Comparison of ENCODE assay signal across 8 cellular contexts in the genomic region with DNA sequence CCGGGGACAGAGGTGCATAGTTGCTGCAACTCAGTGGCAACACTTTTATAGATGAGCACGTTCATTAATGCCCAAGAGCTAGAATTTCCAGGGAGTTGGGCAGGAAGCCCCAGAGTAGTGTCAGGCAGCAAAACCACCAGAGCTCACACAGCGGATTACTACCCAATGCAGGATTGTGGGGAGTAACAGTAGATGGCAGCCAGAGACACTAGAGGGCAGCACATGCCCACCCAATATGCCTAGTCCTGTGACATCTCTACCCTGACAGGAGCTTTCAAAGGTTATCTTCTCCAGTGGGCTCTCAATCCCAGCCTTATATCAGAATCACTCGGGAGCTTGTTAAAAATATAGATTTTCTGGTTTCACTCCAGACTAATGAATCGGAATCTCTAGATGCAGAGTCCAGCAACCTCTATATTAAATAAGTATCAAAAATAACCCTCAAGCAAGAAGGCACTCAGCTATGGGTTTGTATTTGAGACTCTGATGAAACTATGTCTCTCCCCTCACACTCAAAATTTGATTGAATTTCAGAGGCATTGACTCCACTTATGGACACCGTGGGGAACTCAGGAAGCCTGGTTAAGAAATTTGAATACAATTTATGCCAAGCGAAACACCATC. TPM values are rescaled to one million over a fixed set of nuclear protein-coding genes. Genes with fewer than 3 reads are reported as not detected.
A peak's percentile ranks its signal among the peaks of the same experiment; 100 is the strongest.
DNase-seq lines count a peak whose midpoint lies in the region; ATAC-seq, FAIRE-seq and TF ChIP-seq lines count a peak whose summit lies in the region.

No MANE protein-coding gene starts in this region.

- no peak overlapping the region for H3K23ac ChIP-seq in H1 (ENCODE audit: insufficient read length)
- H3K23ac ChIP-seq in mesenchymal stem cell (ENCODE audit: low read length in 2 of 2), result no peak overlapping the region

- peaks cover 0 to 3% (median 0%) of the 10 kb centered on the region in 4 experiments; a peak in 1 of 7 replicates for H3K27me3 ChIP-seq in H1 (replicated peaks in 1 of 4; ENCODE audit: control insufficient read depth in 3 of 4, extremely low read depth in 1 of 4, insufficient read depth in 3 of 4, low read length in 3 of 4)
- peaks cover 28 to 47% of the 10 kb centered on the region in 2 experiments for H3K27me3 ChIP-seq in mesenchymal stem cell (ENCODE audit: control insufficient read depth in 1 of 2, insufficient read depth in 1 of 2, low read length in 2 of 2)

- CTCF ChIA-PET in activated CD8-positive, alpha-beta T cell treated with anti-CD3 and anti-CD28 coated beads, Interleukin-2, amount 10 ng/mL, durations not matched to agents 7 days and 5 days (lab: Charles Lee), result interaction anchor here (0.7 to 5.7 kb wide), 54 partner anchors 9 to 700 kb away, joined by 3 to 124 read pairs (median 5); a partner anchor contains a TSS
- CTCF ChIA-PET in H1 (lab: Charles Lee; ENCODE audit: partially characterized antibody), result interaction anchor here (0.6 to 9.4 kb wide), 70 partner anchors 10 to 1211 kb away, joined by 3 to 148 read pairs (median 4); a partner anchor contains a TSS

- no peaks in the 10 kb centered on the region for H4K20me1 ChIP-seq in H1 (replicated peaks in 1 of 2; ENCODE audit: control insufficient read depth in 1 of 2, insufficient read depth in 2 of 2, low read length in 2 of 2)

- H4K5ac ChIP-seq in H1 (ENCODE audit: insufficient read length, low read depth, low read length), result no peak overlapping the region

- H4K8ac ChIP-seq in H1 (ENCODE audit: extremely low read depth, insufficient read depth, low read length), result no peak overlapping the region
- H4K8ac ChIP-seq in mesenchymal stem cell (ENCODE audit: low read length), result no peak overlapping the region

- WGBS in H1 (ENCODE audit: extremely low coverage in 1 of 2, insufficient coverage in 1 of 2, insufficient read length in 1 of 2, insufficient replicate concordance in 2 of 2, low coverage in 1 of 2, low lambda C conversion rate in 2 of 2, missing lambda C conversion rate in 1 of 2), 2 experiments, result 30% methylated on average over 7 of the region's 7 CpGs; no CpG with 5 or more reads in 1 of the 2 experiments
- WGBS in mesenchymal stem cell, result 30% methylated on average over 6 of the region's 7 CpGs

- H3K9me3 Mint-ChIP-seq in activated CD8-positive, alpha-beta T cell treated with anti-CD3 and anti-CD28 coated beads, Interleukin-2, amount 10 ng/mL, durations not matched to agents 7 days and 5 days (ENCODE audit: insufficient read depth), result no peaks in the 10 kb centered on the region

- H2BK120ac ChIP-seq in H1 (replicated peaks; ENCODE audit: low read depth, low read length) (no peak overlapping the region), mesenchymal stem cell (ENCODE audit: low read depth, low read length) (no peak overlapping the region)

- H3K27me3 Mint-ChIP-seq in activated CD8-positive, alpha-beta T cell treated with anti-CD3 and anti-CD28 coated beads, Interleukin-2, amount 10 ng/mL, durations not matched to agents 7 days and 5 days (ENCODE audit: low read depth), result peaks cover 36% of the 10 kb centered on the region

- no peak overlapping the region for H3K4me3 Mint-ChIP-seq in activated CD8-positive, alpha-beta T cell treated with anti-CD3 and anti-CD28 coated beads, Interleukin-2, amount 10 ng/mL, durations not matched to agents 7 days and 5 days

- no peak overlapping the region for H2BK12ac ChIP-seq in H1 (ENCODE audit: low read depth, low read length)
- no peak overlapping the region for H2BK12ac ChIP-seq in mesenchymal stem cell (ENCODE audit: low read length in 2 of 2)

- ATAC-seq in GM19025 (IDR thresholded peaks at IDR 0.05; ENCODE audit: low read depth, unreplicated experiment), result peak; percentile 73
- ATAC-seq in activated CD8-positive, alpha-beta T cell treated with anti-CD3 and anti-CD28 coated beads, Interleukin-2, amount 10 ng/mL, durations not matched to agents 7 days and 5 days, result peak; percentile 100

- H3K23me2 ChIP-seq in H1 (ENCODE audit: low read depth, low read length), result no peaks in the 10 kb centered on the region

- H2AK5ac ChIP-seq in H1 (ENCODE audit: low read depth, low read length) (no peak overlapping the region), mesenchymal stem cell (ENCODE audit: low read length, severe bottlenecking) (no peak overlapping the region)

- H2AFZ ChIP-seq in H1 (ENCODE audit: low read length) (no peak overlapping the region), mesenchymal stem cell (ENCODE audit: low read depth, low read length) (no peak overlapping the region)

- no peaks in the 10 kb centered on the region for H3K4me1 Mint-ChIP-seq in activated CD8-positive, alpha-beta T cell treated with anti-CD3 and anti-CD28 coated beads, Interleukin-2, amount 10 ng/mL, durations not matched to agents 7 days and 5 days (ENCODE audit: low read depth)

- no peak overlapping the region for H3K14ac ChIP-seq in H1 (ENCODE audit: insufficient read length)
- no peak overlapping the region for H3K14ac ChIP-seq in mesenchymal stem cell (ENCODE audit: low read length in 2 of 2)

- no peak overlapping the region for H3K27ac Mint-ChIP-seq in activated CD8-positive, alpha-beta T cell treated with anti-CD3 and anti-CD28 coated beads, Interleukin-2, amount 10 ng/mL, durations not matched to agents 7 days and 5 days

- no peak overlapping the region for H3K9ac ChIP-seq in H1 (replicated peaks in 1 of 4; ENCODE audit: extremely low read depth in 1 of 4, low read depth in 3 of 4, low read length in 3 of 4)
- no peak overlapping the region for H3K9ac ChIP-seq in mesenchymal stem cell (ENCODE audit: low read length)

- no peak overlapping the region for H2BK5ac ChIP-seq in H1 (ENCODE audit: low read depth, low read length)
- no peak overlapping the region for H2BK5ac ChIP-seq in mesenchymal stem cell (ENCODE audit: low read depth, low read length, poor library complexity, severe bottlenecking)

- TF ChIP-seq POLR2A in H1 (IDR thresholded peaks at IDR 0.05; ENCODE audit: control extremely low read depth in 1 of 2, low read depth in 2 of 2, low read length in 2 of 2), result no peak

- H3K56ac ChIP-seq in H1 (replicated peaks; ENCODE audit: insufficient read length, low read depth, low read length), result no peak overlapping the region

- H2BK15ac ChIP-seq in H1 (ENCODE audit: low read length) (no peak overlapping the region), mesenchymal stem cell (ENCODE audit: low read depth, poor library complexity, severe bottlenecking) (no peak overlapping the region)

- TF ChIP-seq RAD21 in H1 (IDR thresholded peaks at IDR 0.05 in 1 of 2, conservative IDR thresholded peaks at IDR 0.05 in 1 of 2; ENCODE audit: low read depth in 2 of 2, low read length in 2 of 2), result peak; percentile 98 to 99

- no peak overlapping the region for H2BK20ac ChIP-seq in H1 (ENCODE audit: low read length)

- FAIRE-seq in H1 (lab: Jason Lieb, UNC), result peak; percentile 93

- H3K79me2 ChIP-seq in H1 (ENCODE audit: control insufficient read depth in 1 of 2, insufficient read depth in 2 of 2, low read length in 2 of 2), result no peaks in the 10 kb centered on the region

- H3K4ac ChIP-seq in H1 (replicated peaks; ENCODE audit: insufficient read length, low read depth, low read length) (no peak overlapping the region), mesenchymal stem cell (ENCODE audit: low read depth in 1 of 2, low read length in 2 of 2) (no peak overlapping the region)

- H3K36me3 Mint-ChIP-seq in activated CD8-positive, alpha-beta T cell treated with anti-CD3 and anti-CD28 coated beads, Interleukin-2, amount 10 ng/mL, durations not matched to agents 7 days and 5 days (ENCODE audit: low read depth), result no peaks in the 10 kb centered on the region

- H4K91ac ChIP-seq in H1 (replicated peaks; ENCODE audit: insufficient read length, low read length) (no peak overlapping the region), mesenchymal stem cell (ENCODE audit: low read length) (no peak overlapping the region)

- no peak overlapping the region for H3K27ac ChIP-seq in H1 (ENCODE audit: low read depth, low read length)
- no peak overlapping the region for H3K27ac ChIP-seq in mesenchymal stem cell (ENCODE audit: low read length, poor library complexity, severe bottlenecking)

- H3K9me3 ChIP-seq in H1 (ENCODE audit: insufficient read depth in 2 of 2, low read depth in 1 of 2, low read length in 1 of 2) (no peaks in the 10 kb centered on the region), mesenchymal stem cell (ENCODE audit: control insufficient read depth, low read length) (no peaks in the 10 kb centered on the region)

- POLR2A ChIA-PET in activated CD8-positive, alpha-beta T cell treated with anti-CD3 and anti-CD28 coated beads, Interleukin-2, amount 10 ng/mL, durations not matched to agents 7 days and 5 days (lab: Charles Lee), result interaction anchor here (1.5 to 1.7 kb wide), 2 partner anchors 152 to 198 kb away, joined by 5 to 6 read pairs; no protein-coding TSS in a partner anchor
- POLR2A ChIA-PET in H1 (lab: Charles Lee; ENCODE audit: partially characterized antibody), result interaction anchor here (0.7 to 1.9 kb wide), 8 partner anchors 85 to 172 kb away, joined by 3 to 8 read pairs (median 4); no protein-coding TSS in a partner anchor

- H3K36me3 ChIP-seq in H1 (ENCODE audit: control insufficient read depth in 2 of 4, insufficient read depth in 4 of 4, low read length in 3 of 4) (no peaks in the 10 kb centered on the region), mesenchymal stem cell (ENCODE audit: control insufficient read depth in 1 of 2, insufficient read depth in 2 of 2, low read depth in 1 of 2, low read length in 2 of 2) (no peaks in the 10 kb centered on the region)

- TF ChIP-seq EP300 in H1 (IDR thresholded peaks at IDR 0.05; ENCODE audit: borderline replicate concordance in 1 of 2, low read depth in 2 of 2, low read length in 2 of 2), result no peak

- no peaks in the 10 kb centered on the region for H3K4me1 ChIP-seq in H1 (replicated peaks in 1 of 4; ENCODE audit: control insufficient read depth in 3 of 4, insufficient read depth in 4 of 4, low read length in 3 of 4)
- no peaks in the 10 kb centered on the region for H3K4me1 ChIP-seq in mesenchymal stem cell (ENCODE audit: control insufficient read depth, insufficient read depth, low read depth, low read length)

- TF ChIP-seq CTCF in H1 (IDR thresholded peaks at IDR 0.05; ENCODE audit: control extremely low read depth in 1 of 3, insufficient read depth in 1 of 3, low read depth in 1 of 3, low read length in 3 of 3), result peak; percentile 84 to 93 (median 91)

- no peak overlapping the region for H3K4me2 ChIP-seq in H1 (ENCODE audit: insufficient read depth in 1 of 2, low read depth in 2 of 2, low read length in 2 of 2)
- no peak overlapping the region for H3K4me2 ChIP-seq in mesenchymal stem cell (ENCODE audit: low read length, poor library complexity, severe bottlenecking)

- DNase-seq in AML-193 (lab: John Stamatoyannopoulos, UW) (peak; percentile 65 to 67), HK-2 (ENCODE audit: unreplicated experiment) (peak; percentile 55), H1 (ENCODE audit: low read depth in 1 of 2, low spot score in 2 of 2) (peak; percentile 31 to 86), mesenchymal stem cell (peak; percentile 77)
- peak; percentile 38 for DNase-seq in NK-92 treated with Interleukin-12 subunit alpha and Interleukin-12 subunit beta, amount 100 ng/mL, for 24 hours (lab: John Stamatoyannopoulos, UW)
- DNase-seq in activated CD8-positive, alpha-beta T cell treated with anti-CD3 and anti-CD28 coated beads, Interleukin-2, amount 10 ng/mL, durations not matched to agents 7 days and 5 days, result peak; percentile 86
- peak; percentile 51 to 56 for DNase-seq in stimulated activated CD8-positive, alpha-beta memory T cell treated with anti-CD3 and anti-CD28 coated beads, Interleukin-15, amount 100 ng/mL, for 48 hours (ENCODE audit: low read depth in 2 of 2)

- H3K18ac ChIP-seq in H1 (ENCODE audit: extremely low read depth, low read length), result no peak overlapping the region
- H3K18ac ChIP-seq in mesenchymal stem cell (ENCODE audit: low read depth in 1 of 2, low read length in 2 of 2), result no peak overlapping the region

- no peak overlapping the region for H3K4me3 ChIP-seq in H1 (ENCODE audit: extremely low read depth in 1 of 4, insufficient read depth in 2 of 4, low read depth in 3 of 4, low read length in 4 of 4)
- H3K4me3 ChIP-seq in mesenchymal stem cell (ENCODE audit: insufficient read depth in 1 of 2, low read depth in 1 of 2, low read length in 2 of 2), result no peak overlapping the region

- no peaks in the 10 kb centered on the region for H3K79me1 ChIP-seq in H1 (ENCODE audit: low read depth, low read length)
- H3K79me1 ChIP-seq in mesenchymal stem cell (replicated peaks; ENCODE audit: low read length, poor library complexity, severe bottlenecking), result no peaks in the 10 kb centered on the region

RNA-seq across cellular contexts. Expression of a gene that starts 58.4 kb away (rescaled TPM):
- total RNA-seq in activated CD8-positive, alpha-beta T cell treated with anti-CD3 and anti-CD28 coated beads, Interleukin-2, amount 10 ng/mL, durations not matched to agents 7 days and 5 days, result not detected
- total RNA-seq in H1 (2021; fragmentation: NEBNext Ultra II Directional; extraction: Animal tissue kit (Norgen Biotek cat#: 25700)), result 0.35 and 1.0 TPM in 2 replicates
- 0.13 and 0.29 TPM in 2 replicates for polyA plus RNA-seq in H1 (2011; rRNA removed)
- 0.26 TPM for polyA plus RNA-seq in H1 (2011; cell fraction: cytosol; rRNA removed)
- polyA plus RNA-seq in H1 (2011; cell fraction: nucleus; rRNA removed), result 0.57 TPM
- 0.19 to 0.42 TPM (median 0.31 TPM) in 4 replicates for polyA plus RNA-seq in H1 (2012, experiment 1 of 2)
- polyA plus RNA-seq in H1 (2012, experiment 2 of 2), result 0.25 TPM
- 0.30 TPM for polyA plus RNA-seq in H1 (2013, experiment 1 of 2)
- 0.22 TPM for polyA plus RNA-seq in H1 (2013, experiment 2 of 2)
- 0.41 and 0.63 TPM in 2 replicates for polyA minus RNA-seq in H1 (2011; rRNA and poly(A)+ RNA removed)
- not detected for polyA minus RNA-seq in H1 (2011; cell fraction: cytosol; rRNA and poly(A)+ RNA removed)
- 0.40 TPM for polyA minus RNA-seq in H1 (2011; cell fraction: nucleus; rRNA and poly(A)+ RNA removed)
- polyA plus RNA-seq in mesenchymal stem cell (2013, experiment 1 of 2), result 0.03 TPM
- 0.01 TPM for polyA plus RNA-seq in mesenchymal stem cell (2013, experiment 2 of 2)
